26 cellular contexts compared by ENCODE assay signal in genomic region chr4:42871685-42872271, GRCh38. TPM values are rescaled to one million over a fixed set of nuclear protein-coding genes. Genes with fewer than 3 reads are reported as not detected.
DNase-seq lines count a peak whose midpoint lies in the region; ATAC-seq and TF ChIP-seq lines count a peak whose summit lies in the region.
"Had no signal": no experiment of that assay in that cellular context is flagged by ENCODE, and none has a peak within 500 bp of the region (broad histone marks: within the 10 kb centered on the region; RNA-seq: fewer than 3 reads in every experiment).

No MANE protein-coding gene starts in this region.

- ATAC-seq in Right ventricle myocardium superior (ENCODE audit: poor library complexity) (peak; percentile 46), Right ventricle myocardium inferior (no peak), HG02642 (IDR thresholded peaks at IDR 0.05; ENCODE audit: poor library complexity, unreplicated experiment) (no peak)
- ATAC-seq: PC-3 had no signal

- H3K27ac ChIP-seq in VCaP = peak overlapping the region; percentile 65
- H3K27ac ChIP-seq: C4-2B had no signal

- peaks cover 11% of the 10 kb centered on the region for H3K4me1 Mint-ChIP-seq in nephron
- peaks cover 12% of the 10 kb centered on the region for H3K4me1 Mint-ChIP-seq in type B pancreatic cell (ENCODE audit: unreplicated experiment)
- H3K4me1 Mint-ChIP-seq: CD8-positive, alpha-beta memory T cell had no signal

- H3K4me3 Mint-ChIP-seq in nephron (no peak overlapping the region), type B pancreatic cell (peak overlapping the region; percentile 2)
- H3K4me3 Mint-ChIP-seq: CD8-positive, alpha-beta memory T cell had no signal

- H3K36me3 Mint-ChIP-seq in nephron (ENCODE audit: low read depth) = no peaks in the 10 kb centered on the region
- no peaks in the 10 kb centered on the region for H3K36me3 Mint-ChIP-seq in type B pancreatic cell
- H3K36me3 Mint-ChIP-seq: CD8-positive, alpha-beta memory T cell had no signal

- peak overlapping the region in 2 of 3 experiments; percentile 1 to 9 for H3K27ac Mint-ChIP-seq in nephron
- H3K27ac Mint-ChIP-seq in type B pancreatic cell = peak overlapping the region; percentile 14

- peaks cover 12% of the 10 kb centered on the region for H3K27me3 Mint-ChIP-seq in nephron (ENCODE audit: low read depth)
- H3K27me3 Mint-ChIP-seq in type B pancreatic cell = peaks cover 14% of the 10 kb centered on the region

- H3K9me3 Mint-ChIP-seq in nephron (no peaks in the 10 kb centered on the region), type B pancreatic cell (no peaks in the 10 kb centered on the region)
- H3K9me3 Mint-ChIP-seq: CD8-positive, alpha-beta memory T cell had no signal

- no peak for TF ChIP-seq CTCF in VCaP (conservative IDR thresholded peaks at IDR 0.05)
- TF ChIP-seq CTCF in nephron (IDR thresholded peaks at IDR 0.05; ENCODE audit: unreplicated experiment in 3 of 3) = no peak
- TF ChIP-seq CTCF in type B pancreatic cell (conservative IDR thresholded peaks at IDR 0.05) = no peak

- DNase-seq in Right ventricle myocardium superior (no peak), Right ventricle myocardium inferior (ENCODE audit: missing footprints) (no peak), type B pancreatic cell (ENCODE audit: extremely low spot score, unreplicated experiment) (no peak), NCI-H128 (lab: John Stamatoyannopoulos, UW; ENCODE audit: unreplicated experiment) (no peak)
- DNase-seq in central memory CD4-positive, alpha-beta T cell = no peak
- DNase-seq: AML-193; Calu3; CD8-positive, alpha-beta memory T cell; EL; H7; KG1; NCI-H1092 treated with DMSO at 0.1 percent for 48 hours; NCI-H146; NCI-H2081; NCI-H2171; NCI-H345; NCI-H524 treated with DMSO at 0.1 percent for 48 hours; PC-3; SHP77 treated with DMSO at 0.1 percent for 48 hours; SK-N-SH had no signal

- intact Hi-C loops in Right ventricle myocardium superior (cut with DNase I) = no loop called here
- intact Hi-C loops in Right ventricle myocardium inferior (cut with DNase I) = no loop called here

RNA-seq across cellular contexts. Expression of gene GRXCR1, which starts 20.7 kb away (rescaled TPM):
- total RNA-seq in Right ventricle myocardium superior = not detected
- not detected for total RNA-seq in Right ventricle myocardium inferior
- total RNA-seq in type B pancreatic cell (ENCODE audit: low replicate concordance) = not detected in 2 replicates
- total RNA-seq: A172; Calu3; CD8-positive, alpha-beta memory T cell; H7; PC-3; RPMI7951 had no signal
